In the genomic region with DNA sequence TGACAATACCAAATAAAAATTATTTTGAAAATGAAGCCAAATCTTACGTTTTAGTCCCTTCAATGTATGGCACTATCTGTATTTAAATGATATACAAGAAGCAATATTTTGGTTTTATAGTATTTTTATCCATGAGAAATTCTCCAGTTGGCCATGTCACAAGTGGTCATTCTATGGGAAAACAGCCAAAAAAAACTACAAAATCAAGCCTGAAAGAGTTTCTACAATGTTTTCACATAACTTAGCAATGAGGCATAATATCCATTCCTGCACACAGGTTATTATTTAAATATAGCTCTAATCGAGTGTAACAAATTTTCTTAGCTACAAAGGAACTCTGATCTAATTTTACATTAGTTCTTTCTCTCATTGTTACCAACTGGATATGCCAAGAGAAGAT, we compare ENCODE assay signal across 18 cellular contexts. TPM values are rescaled to one million over a fixed set of nuclear protein-coding genes. Genes with fewer than 3 reads are reported as not detected.
DNase-seq lines count a peak whose midpoint lies in the region; ATAC-seq and TF ChIP-seq lines count a peak whose summit lies in the region.
"Had no signal": no experiment of that assay in that cellular context is flagged by ENCODE, and none has a peak within 500 bp of the region (broad histone marks: within the 10 kb centered on the region; RNA-seq: fewer than 3 reads in every experiment).

No MANE protein-coding gene starts in this region.

- H3K36me3 ChIP-seq in Loucy (ENCODE audit: insufficient read depth, low read length): no peaks in the 10 kb centered on the region
- H3K36me3 ChIP-seq in esophagus muscularis mucosa: peaks cover 0 to 5% (median 0%) of the 10 kb centered on the region in 4 donors
- peaks cover 0 to 8% (median 0%) of the 10 kb centered on the region in 4 donors for H3K36me3 ChIP-seq in upper lobe of left lung

- TF ChIP-seq EP300 in esophagus muscularis mucosa (IDR thresholded peaks at IDR 0.05) (no peak), upper lobe of left lung (IDR thresholded peaks at IDR 0.05) (no peak)

- peak overlapping the region; percentile 88 for H3K4me2 ChIP-seq in Loucy (ENCODE audit: low read depth, low read length, poor library complexity, severe bottlenecking)

- no peaks in the 10 kb centered on the region for H3K27me3 ChIP-seq in Loucy (ENCODE audit: insufficient read depth, low read length, poor library complexity, severe bottlenecking)
- H3K27me3 ChIP-seq in esophagus muscularis mucosa: no peaks in the 10 kb centered on the region
- H3K27me3 ChIP-seq in upper lobe of left lung: no peaks in the 10 kb centered on the region
- H3K27me3 ChIP-seq: foreskin keratinocyte had no signal

- H3F3A ChIP-seq in Loucy (ENCODE audit: low read depth): no peaks in the 10 kb centered on the region

- H3K4me3 ChIP-seq in Loucy (ENCODE audit: low read length, poor library complexity, severe bottlenecking) (peak overlapping the region; percentile 99), esophagus muscularis mucosa (no peak overlapping the region), upper lobe of left lung (no peak overlapping the region)

- no peaks in the 10 kb centered on the region for H3K9me2 ChIP-seq in Loucy (replicated peaks; ENCODE audit: low read depth, low read length)

- TF ChIP-seq POLR2A in esophagus muscularis mucosa (IDR thresholded peaks at IDR 0.05; ENCODE audit: low read depth) (no peak), upper lobe of left lung (IDR thresholded peaks at IDR 0.05) (no peak)

- DNase-seq in AG08396 (ENCODE audit: low spot score) (peak; percentile 28), dermis blood vessel endothelial cell (peak; percentile 73), myocyte (ENCODE audit: low read depth) (peak; percentile 30), esophagus muscularis mucosa (ENCODE audit: extremely low spot score) (no peak), NCI-H1092 treated with DMSO at 0.1 percent for 48 hours (lab: John Stamatoyannopoulos, UW) (no peak), upper lobe of left lung (no peak)
- DNase-seq: activated CD4-positive, alpha-beta T cell treated with anti-CD3 and anti-CD28 coated beads, Interleukin-2, amount 10 ng/mL, durations not matched to agents 24 days and 14 days; activated naive CD8-positive, alpha-beta T cell treated with anti-CD3 and anti-CD28 coated beads, Interleukin-2, amount 50 U/mL, for 24 hours; AML-193; cortex of kidney; DMS153; foreskin keratinocyte; Right ventricle myocardium superior; small intestine; stimulated activated naive CD4-positive, alpha-beta T cell treated with Interleukin-2 at 50 U/mL for 16 hours had no signal

- no peaks in the 10 kb centered on the region for H3K9me3 ChIP-seq in Loucy (ENCODE audit: insufficient read depth, low read depth, low read length)
- no peaks in the 10 kb centered on the region for H3K9me3 ChIP-seq in esophagus muscularis mucosa
- no peaks in the 10 kb centered on the region for H3K9me3 ChIP-seq in upper lobe of left lung

- ATAC-seq in GM19397 (IDR thresholded peaks at IDR 0.05; ENCODE audit: unreplicated experiment): no peak
- no peak for ATAC-seq in upper lobe of left lung (ENCODE audit: low FRiP score in 2 of 2)
- ATAC-seq: activated naive CD8-positive, alpha-beta T cell treated with anti-CD3 and anti-CD28 coated beads, Interleukin-2, amount 50 U/mL, for 24 hours; foreskin keratinocyte had no signal

- peaks cover 12% of the 10 kb centered on the region for H4K20me1 ChIP-seq in Loucy (ENCODE audit: insufficient read depth, low read length, poor library complexity, severe bottlenecking)

- H3K79me2 ChIP-seq in Loucy (ENCODE audit: insufficient read depth, low read length): peaks cover 59% of the 10 kb centered on the region

- H3K27ac ChIP-seq in esophagus muscularis mucosa (replicated peaks in 1 of 4) (no peak overlapping the region), upper lobe of left lung (no peak overlapping the region)
- H3K27ac ChIP-seq: foreskin keratinocyte, HL-60 had no signal

- no peak overlapping the region for H3K9ac ChIP-seq in Loucy (ENCODE audit: low read depth, low read length, poor library complexity, severe bottlenecking)

- no peak overlapping the region for H2AFZ ChIP-seq in Loucy (ENCODE audit: low read length)

- 44% methylated on average over 2 of the region's 2 CpGs for WGBS in esophagus muscularis mucosa
- WGBS in upper lobe of left lung, 2 donors: 68 to 83% methylated on average over 2 of the region's 2 CpGs

- intact Hi-C loops in esophagus muscularis mucosa (cut with DNase I): no loop called here

- no peak for TF ChIP-seq CTCF in Loucy (conservative IDR thresholded peaks at IDR 0.05; ENCODE audit: low read length)
- no peak for TF ChIP-seq CTCF in esophagus muscularis mucosa (IDR thresholded peaks at IDR 0.05)
- no peak for TF ChIP-seq CTCF in upper lobe of left lung (IDR thresholded peaks at IDR 0.05)

- peaks cover 72% of the 10 kb centered on the region for H3K4me1 ChIP-seq in Loucy (ENCODE audit: insufficient read depth, low read length, poor library complexity, severe bottlenecking)
- H3K4me1 ChIP-seq in esophagus muscularis mucosa: peaks cover 40 to 71% (median 68%) of the 10 kb centered on the region in 4 donors
- H3K4me1 ChIP-seq in upper lobe of left lung: peaks cover 33 to 38% (median 33%) of the 10 kb centered on the region in 4 donors

RNA-seq across cellular contexts. Expression of gene RAB11FIP2, which starts 5.4 kb away (rescaled TPM):
- 11.1 TPM in 2 replicates for total RNA-seq in dermis blood vessel endothelial cell
- 17.3 and 36.1 TPM in 2 replicates for total RNA-seq in myocyte
- polyA plus RNA-seq in myocyte (2012): 5.7 TPM
- 10 to 100 TPM; 34.8 to 46.5 (median 38.8) TPM for total RNA-seq in esophagus muscularis mucosa
- total RNA-seq in upper lobe of left lung: 10 to 100 TPM; 12.9 to 66.4 (median 31.0) TPM

Comparison
In these comparisons a context has a peak if more than half of its experiments do, and no peak if none do; other contexts are left out.
1. DNase-seq: peak in AG08396 (single experiment), dermis blood vessel endothelial cell (single experiment) and myocyte (single experiment); none in esophagus muscularis mucosa (single experiment), NCI-H1092 treated with DMSO at 0.1 percent for 48 hours (single experiment) and upper lobe of left lung (0 of 2).